1 cellular context compared by ENCODE assay signal in the genomic region with DNA sequence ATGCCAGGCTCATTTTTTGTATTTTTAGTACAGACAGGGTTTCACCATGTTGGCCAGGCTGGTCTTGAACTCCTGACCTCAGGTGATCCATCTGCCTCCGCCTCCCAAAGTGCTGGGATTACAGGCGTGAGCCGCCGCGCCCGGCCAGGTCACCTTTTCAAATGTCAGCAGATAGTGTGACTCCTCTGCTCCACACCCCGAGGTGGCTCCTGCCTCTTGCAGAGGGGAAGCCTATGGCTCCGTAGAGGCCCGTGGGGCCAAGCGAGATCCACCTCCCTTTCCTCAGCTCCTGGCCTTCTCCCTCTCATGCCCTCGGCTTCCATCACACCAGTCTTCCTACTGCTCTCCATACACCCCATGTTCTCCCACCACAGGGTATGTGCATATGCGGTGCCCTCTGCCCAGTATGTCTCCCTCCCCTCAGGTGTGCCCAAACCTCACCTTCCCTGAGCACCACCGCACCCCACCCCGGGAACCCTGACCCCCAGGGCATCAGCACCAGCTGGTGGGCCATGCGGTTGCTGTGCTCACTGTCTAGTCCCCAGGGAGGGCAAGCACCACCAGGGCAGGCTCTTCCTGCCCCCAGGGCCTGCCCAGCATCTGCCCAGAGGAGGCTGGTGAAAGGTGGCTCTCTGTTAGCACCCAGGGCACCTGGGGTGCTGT.
TF ChIP-seq lines count a peak whose summit lies in the region.

No MANE protein-coding gene starts in this region.

TF ChIP-seq in HepG2, 621 proteins besides CTCF, POLR2A, EP300 and RAD21:
- TF ChIP-seq PHF20 (CRISPR knock-in tag; IDR thresholded peaks at IDR 0.05) = no peak
- no peak for TF ChIP-seq MZF1 (CRISPR knock-in tag; IDR thresholded peaks at IDR 0.05; ENCODE audit: borderline replicate concordance)
- no peak for TF ChIP-seq FLYWCH1 (CRISPR knock-in tag; IDR thresholded peaks at IDR 0.05)
- TF ChIP-seq ZNF496 (CRISPR knock-in tag; IDR thresholded peaks at IDR 0.05; ENCODE audit: insufficient replicate concordance) = no peak
- no peak for TF ChIP-seq PLRG1 (conservative IDR thresholded peaks at IDR 0.05)
TF ChIP-seq in HepG2: peak in this region for 0.
